Comparison of ENCODE assay signal across 1 cellular context in the genomic region with DNA sequence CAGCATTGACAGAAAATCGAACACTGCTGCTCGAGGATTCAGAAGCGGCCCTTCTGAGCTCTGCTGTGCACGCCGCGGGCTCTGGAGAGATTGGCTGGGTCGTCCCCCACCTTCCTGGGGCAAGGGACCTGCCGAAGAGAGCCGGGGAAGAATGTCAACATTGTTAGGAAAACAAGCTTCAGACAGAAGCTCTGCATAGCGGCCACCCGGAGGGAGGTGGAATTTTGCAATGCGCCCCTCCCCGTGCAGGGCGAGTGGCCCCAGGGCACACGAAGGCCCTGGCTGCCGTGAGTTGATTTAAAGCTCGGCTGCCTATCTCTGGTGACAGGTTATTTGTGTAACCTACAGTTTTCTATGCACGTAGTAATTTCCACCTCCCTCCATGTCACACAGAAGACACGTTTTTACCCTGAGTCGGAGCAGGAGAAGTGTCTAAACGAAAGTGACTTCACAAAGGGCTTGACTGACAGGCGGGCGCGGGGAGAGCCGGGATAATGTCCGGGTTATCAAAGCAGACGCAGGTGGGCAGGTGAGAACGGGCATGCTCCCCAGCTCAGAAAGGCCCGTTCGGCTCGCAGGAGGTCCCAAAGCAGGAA.
TF ChIP-seq lines count a peak whose summit lies in the region.

No MANE protein-coding gene starts in this region.

TF ChIP-seq in HepG2, 621 proteins besides CTCF, POLR2A, EP300 and RAD21 (continued from another document and continues in another):
- TF ChIP-seq, protein P1, sequence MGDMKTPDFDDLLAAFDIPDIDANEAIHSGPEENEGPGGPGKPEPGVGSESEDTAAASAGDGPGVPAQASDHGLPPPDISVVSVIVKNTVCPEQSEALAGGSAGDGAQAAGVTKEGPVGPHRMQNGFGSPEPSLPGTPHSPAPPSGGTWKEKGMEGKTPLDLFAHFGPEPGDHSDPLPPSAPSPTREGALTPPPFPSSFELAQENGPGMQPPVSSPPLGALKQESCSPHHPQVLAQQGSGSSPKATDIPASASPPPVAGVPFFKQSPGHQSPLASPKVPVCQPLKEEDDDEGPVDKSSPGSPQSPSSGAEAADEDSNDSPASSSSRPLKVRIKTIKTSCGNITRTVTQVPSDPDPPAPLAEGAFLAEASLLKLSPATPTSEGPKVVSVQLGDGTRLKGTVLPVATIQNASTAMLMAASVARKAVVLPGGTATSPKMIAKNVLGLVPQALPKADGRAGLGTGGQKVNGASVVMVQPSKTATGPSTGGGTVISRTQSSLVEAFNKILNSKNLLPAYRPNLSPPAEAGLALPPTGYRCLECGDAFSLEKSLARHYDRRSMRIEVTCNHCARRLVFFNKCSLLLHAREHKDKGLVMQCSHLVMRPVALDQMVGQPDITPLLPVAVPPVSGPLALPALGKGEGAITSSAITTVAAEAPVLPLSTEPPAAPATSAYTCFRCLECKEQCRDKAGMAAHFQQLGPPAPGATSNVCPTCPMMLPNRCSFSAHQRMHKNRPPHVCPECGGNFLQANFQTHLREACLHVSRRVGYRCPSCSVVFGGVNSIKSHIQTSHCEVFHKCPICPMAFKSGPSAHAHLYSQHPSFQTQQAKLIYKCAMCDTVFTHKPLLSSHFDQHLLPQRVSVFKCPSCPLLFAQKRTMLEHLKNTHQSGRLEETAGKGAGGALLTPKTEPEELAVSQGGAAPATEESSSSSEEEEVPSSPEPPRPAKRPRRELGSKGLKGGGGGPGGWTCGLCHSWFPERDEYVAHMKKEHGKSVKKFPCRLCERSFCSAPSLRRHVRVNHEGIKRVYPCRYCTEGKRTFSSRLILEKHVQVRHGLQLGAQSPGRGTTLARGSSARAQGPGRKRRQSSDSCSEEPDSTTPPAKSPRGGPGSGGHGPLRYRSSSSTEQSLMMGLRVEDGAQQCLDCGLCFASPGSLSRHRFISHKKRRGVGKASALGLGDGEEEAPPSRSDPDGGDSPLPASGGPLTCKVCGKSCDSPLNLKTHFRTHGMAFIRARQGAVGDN (CRISPR knock-in tag; IDR thresholded peaks at IDR 0.05), result peak; percentile 79
- peak; percentile 43; the same call in 1 of the 2 replicates for TF ChIP-seq FOSL2 (CRISPR knock-in tag; IDR thresholded peaks at IDR 0.05)
- TF ChIP-seq FOXA1 (IDR thresholded peaks at IDR 0.05), result no peak
- peak; percentile 86 for TF ChIP-seq FOXA1 (CRISPR knock-in tag; IDR thresholded peaks at IDR 0.05)
- TF ChIP-seq, protein P2, sequence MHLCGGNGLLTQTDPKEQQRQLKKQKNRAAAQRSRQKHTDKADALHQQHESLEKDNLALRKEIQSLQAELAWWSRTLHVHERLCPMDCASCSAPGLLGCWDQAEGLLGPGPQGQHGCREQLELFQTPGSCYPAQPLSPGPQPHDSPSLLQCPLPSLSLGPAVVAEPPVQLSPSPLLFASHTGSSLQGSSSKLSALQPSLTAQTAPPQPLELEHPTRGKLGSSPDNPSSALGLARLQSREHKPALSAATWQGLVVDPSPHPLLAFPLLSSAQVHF (CRISPR knock-in tag; IDR thresholded peaks at IDR 0.05), result no peak; the same call in 1 of the 2 replicates
- TF ChIP-seq DR1 (CRISPR knock-in tag; IDR thresholded peaks at IDR 0.05), result no peak
- TF ChIP-seq TRAFD1 (CRISPR knock-in tag; IDR thresholded peaks at IDR 0.05; ENCODE audit: borderline replicate concordance), result no peak
- peak; percentile 73 for TF ChIP-seq FOXP4 (CRISPR knock-in tag; IDR thresholded peaks at IDR 0.05)
- no peak for TF ChIP-seq ZMYM2 (CRISPR knock-in tag; IDR thresholded peaks at IDR 0.05)
- TF ChIP-seq ZNF780A (CRISPR knock-in tag; IDR thresholded peaks at IDR 0.05), result peak; percentile 75; the same call in 1 of the 2 replicates
- TF ChIP-seq ZNF563 (CRISPR knock-in tag; IDR thresholded peaks at IDR 0.05), result no peak
- no peak for TF ChIP-seq ATF7 (IDR thresholded peaks at IDR 0.05)
- TF ChIP-seq ATF7 (CRISPR knock-in tag; IDR thresholded peaks at IDR 0.05), result no peak
- TF ChIP-seq TEF (CRISPR knock-in tag; IDR thresholded peaks at IDR 0.05), result no peak
- TF ChIP-seq SRY (CRISPR knock-in tag; IDR thresholded peaks at IDR 0.05), result 0 out of 2 replicates have a peak, but pooled peaks have one; percentile 32
- peak in 1 of 2 experiments; percentile 16; a peak in 1 of 4 replicates for TF ChIP-seq HMGXB4 (CRISPR knock-in tag; IDR thresholded peaks at IDR 0.05; ENCODE audit: borderline replicate concordance in 1 of 2, low read depth in 1 of 2)
- TF ChIP-seq ZNF234 (CRISPR knock-in tag; conservative IDR thresholded peaks at IDR 0.05), result no peak
- 0 out of 2 replicates have a peak, but pooled peaks have one; percentile 13 for TF ChIP-seq ZC3H13 (CRISPR knock-in tag; IDR thresholded peaks at IDR 0.05)
- 0 out of 2 replicates have a peak, but pooled peaks have one; percentile 34 for TF ChIP-seq SMAD3 (CRISPR knock-in tag; IDR thresholded peaks at IDR 0.05)
- no peak for TF ChIP-seq AGO2 (optimal IDR thresholded peaks at IDR 0.05; ENCODE audit: low read depth, low read length)
- TF ChIP-seq GZF1 (CRISPR knock-in tag; IDR thresholded peaks at IDR 0.05), result 0 out of 2 replicates have a peak, but pooled peaks have one; percentile 21
- peak; percentile 37; the same call in 1 of the 2 replicates for TF ChIP-seq RXRA (CRISPR knock-in tag; IDR thresholded peaks at IDR 0.05)
- TF ChIP-seq SALL1 (CRISPR knock-in tag; IDR thresholded peaks at IDR 0.05), result peak; percentile 83
- TF ChIP-seq RARA (CRISPR knock-in tag; IDR thresholded peaks at IDR 0.05), result peak; percentile 27; the same call in 1 of the 2 replicates
- TF ChIP-seq GFI1 (CRISPR knock-in tag; IDR thresholded peaks at IDR 0.05; ENCODE audit: borderline replicate concordance), result no peak
- TF ChIP-seq ZNF614 (CRISPR knock-in tag; IDR thresholded peaks at IDR 0.05; ENCODE audit: borderline replicate concordance), result peak; percentile 13; the same call in 1 of the 2 replicates
- TF ChIP-seq ZNF841 (CRISPR knock-in tag; IDR thresholded peaks at IDR 0.05; ENCODE audit: borderline replicate concordance), result no peak
- TF ChIP-seq HDAC1 (CRISPR knock-in tag; IDR thresholded peaks at IDR 0.05), result 0 out of 2 replicates have a peak, but pooled peaks have one; percentile 39
- TF ChIP-seq NR2F6 (IDR thresholded peaks at IDR 0.05), result no peak
- 0 out of 2 replicates have a peak, but pooled peaks have one; percentile 50 for TF ChIP-seq NR2F6 (CRISPR knock-in tag; IDR thresholded peaks at IDR 0.05)
- TF ChIP-seq, protein P3, sequence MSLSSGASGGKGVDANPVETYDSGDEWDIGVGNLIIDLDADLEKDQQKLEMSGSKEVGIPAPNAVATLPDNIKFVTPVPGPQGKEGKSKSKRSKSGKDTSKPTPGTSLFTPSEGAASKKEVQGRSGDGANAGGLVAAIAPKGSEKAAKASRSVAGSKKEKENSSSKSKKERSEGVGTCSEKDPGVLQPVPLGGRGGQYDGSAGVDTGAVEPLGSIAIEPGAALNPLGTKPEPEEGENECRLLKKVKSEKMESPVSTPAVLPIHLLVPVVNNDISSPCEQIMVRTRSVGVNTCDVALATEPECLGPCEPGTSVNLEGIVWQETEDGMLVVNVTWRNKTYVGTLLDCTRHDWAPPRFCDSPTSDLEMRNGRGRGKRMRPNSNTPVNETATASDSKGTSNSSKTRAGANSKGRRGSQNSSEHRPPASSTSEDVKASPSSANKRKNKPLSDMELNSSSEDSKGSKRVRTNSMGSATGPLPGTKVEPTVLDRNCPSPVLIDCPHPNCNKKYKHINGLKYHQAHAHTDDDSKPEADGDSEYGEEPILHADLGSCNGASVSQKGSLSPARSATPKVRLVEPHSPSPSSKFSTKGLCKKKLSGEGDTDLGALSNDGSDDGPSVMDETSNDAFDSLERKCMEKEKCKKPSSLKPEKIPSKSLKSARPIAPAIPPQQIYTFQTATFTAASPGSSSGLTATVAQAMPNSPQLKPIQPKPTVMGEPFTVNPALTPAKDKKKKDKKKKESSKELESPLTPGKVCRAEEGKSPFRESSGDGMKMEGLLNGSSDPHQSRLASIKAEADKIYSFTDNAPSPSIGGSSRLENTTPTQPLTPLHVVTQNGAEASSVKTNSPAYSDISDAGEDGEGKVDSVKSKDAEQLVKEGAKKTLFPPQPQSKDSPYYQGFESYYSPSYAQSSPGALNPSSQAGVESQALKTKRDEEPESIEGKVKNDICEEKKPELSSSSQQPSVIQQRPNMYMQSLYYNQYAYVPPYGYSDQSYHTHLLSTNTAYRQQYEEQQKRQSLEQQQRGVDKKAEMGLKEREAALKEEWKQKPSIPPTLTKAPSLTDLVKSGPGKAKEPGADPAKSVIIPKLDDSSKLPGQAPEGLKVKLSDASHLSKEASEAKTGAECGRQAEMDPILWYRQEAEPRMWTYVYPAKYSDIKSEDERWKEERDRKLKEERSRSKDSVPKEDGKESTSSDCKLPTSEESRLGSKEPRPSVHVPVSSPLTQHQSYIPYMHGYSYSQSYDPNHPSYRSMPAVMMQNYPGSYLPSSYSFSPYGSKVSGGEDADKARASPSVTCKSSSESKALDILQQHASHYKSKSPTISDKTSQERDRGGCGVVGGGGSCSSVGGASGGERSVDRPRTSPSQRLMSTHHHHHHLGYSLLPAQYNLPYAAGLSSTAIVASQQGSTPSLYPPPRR (CRISPR knock-in tag; IDR thresholded peaks at IDR 0.05; ENCODE audit: borderline replicate concordance), result peak; percentile 41; the same call in 1 of the 2 replicates
- TF ChIP-seq RFXANK (CRISPR knock-in tag; IDR thresholded peaks at IDR 0.05), result no peak
- peak; percentile 82 for TF ChIP-seq PHF21A (CRISPR knock-in tag; IDR thresholded peaks at IDR 0.05)
- TF ChIP-seq, protein P4, sequence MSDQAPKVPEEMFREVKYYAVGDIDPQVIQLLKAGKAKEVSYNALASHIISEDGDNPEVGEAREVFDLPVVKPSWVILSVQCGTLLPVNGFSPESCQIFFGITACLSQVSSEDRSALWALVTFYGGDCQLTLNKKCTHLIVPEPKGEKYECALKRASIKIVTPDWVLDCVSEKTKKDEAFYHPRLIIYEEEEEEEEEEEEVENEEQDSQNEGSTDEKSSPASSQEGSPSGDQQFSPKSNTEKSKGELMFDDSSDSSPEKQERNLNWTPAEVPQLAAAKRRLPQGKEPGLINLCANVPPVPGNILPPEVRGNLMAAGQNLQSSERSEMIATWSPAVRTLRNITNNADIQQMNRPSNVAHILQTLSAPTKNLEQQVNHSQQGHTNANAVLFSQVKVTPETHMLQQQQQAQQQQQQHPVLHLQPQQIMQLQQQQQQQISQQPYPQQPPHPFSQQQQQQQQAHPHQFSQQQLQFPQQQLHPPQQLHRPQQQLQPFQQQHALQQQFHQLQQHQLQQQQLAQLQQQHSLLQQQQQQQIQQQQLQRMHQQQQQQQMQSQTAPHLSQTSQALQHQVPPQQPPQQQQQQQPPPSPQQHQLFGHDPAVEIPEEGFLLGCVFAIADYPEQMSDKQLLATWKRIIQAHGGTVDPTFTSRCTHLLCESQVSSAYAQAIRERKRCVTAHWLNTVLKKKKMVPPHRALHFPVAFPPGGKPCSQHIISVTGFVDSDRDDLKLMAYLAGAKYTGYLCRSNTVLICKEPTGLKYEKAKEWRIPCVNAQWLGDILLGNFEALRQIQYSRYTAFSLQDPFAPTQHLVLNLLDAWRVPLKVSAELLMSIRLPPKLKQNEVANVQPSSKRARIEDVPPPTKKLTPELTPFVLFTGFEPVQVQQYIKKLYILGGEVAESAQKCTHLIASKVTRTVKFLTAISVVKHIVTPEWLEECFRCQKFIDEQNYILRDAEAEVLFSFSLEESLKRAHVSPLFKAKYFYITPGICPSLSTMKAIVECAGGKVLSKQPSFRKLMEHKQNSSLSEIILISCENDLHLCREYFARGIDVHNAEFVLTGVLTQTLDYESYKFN (CRISPR knock-in tag; conservative IDR thresholded peaks at IDR 0.05), result peak; percentile 59
- TF ChIP-seq ISL2 (CRISPR knock-in tag; IDR thresholded peaks at IDR 0.05), result peak; percentile 48
- TF ChIP-seq SAP130 (CRISPR knock-in tag; IDR thresholded peaks at IDR 0.05; ENCODE audit: low read depth), result peak; percentile 59
